ENCODE assay signal across 14 cellular contexts in genomic region chr3:182739619-182740018, GRCh38. TPM values are rescaled to one million over a fixed set of nuclear protein-coding genes. Genes with fewer than 3 reads are reported as not detected.
DNase-seq lines count a peak whose midpoint lies in the region; ATAC-seq, FAIRE-seq and TF ChIP-seq lines count a peak whose summit lies in the region.
"Had no signal": no experiment of that assay in that cellular context is flagged by ENCODE, and none has a peak within 500 bp of the region (broad histone marks: within the 10 kb centered on the region; RNA-seq: fewer than 3 reads in every experiment).

No MANE protein-coding gene starts in this region.

- CTCF ChIA-PET in PC-3 (lab: Charles Lee) = no interaction called here

- H3K36me3 ChIP-seq in PC-3 (ENCODE audit: low read depth, low read length) = no peaks in the 10 kb centered on the region
- no peaks in the 10 kb centered on the region for H3K36me3 ChIP-seq in fibroblast of lung (ENCODE audit: control insufficient read depth, insufficient read depth, low read length)
- no peaks in the 10 kb centered on the region for H3K36me3 ChIP-seq in smooth muscle cell (ENCODE audit: low read depth)

- DNase-seq in DMS153 treated with DMSO at 0.1 percent for 48 hours (lab: John Stamatoyannopoulos, UW; ENCODE audit: unreplicated experiment) (peak; percentile 68), DMS153 (lab: John Stamatoyannopoulos, UW) (no peak), PC-3 (peak; percentile 48), fibroblast of lung (ENCODE audit: low read depth in 2 of 2) (peak; percentile 37 to 50), smooth muscle cell (lab: John Stamatoyannopoulos, UW; ENCODE audit: unreplicated experiment) (no peak), frontal cortex (ENCODE audit: low spot score in 2 of 2) (no peak), cardiac septum (ENCODE audit: low spot score) (no peak)
- DNase-seq in stimulated activated CD4-positive, alpha-beta T cell treated with anti-CD3 and anti-CD28 coated beads, Interleukin-4, amount 100 ng/mL, for 24 hours = no peak
- DNase-seq: 8988T; activated effector memory CD4-positive, alpha-beta T cell treated with anti-CD3 and anti-CD28 coated beads, Interleukin-2, amount 50 U/mL, for 16 hours; GDM1; naive thymus-derived CD4-positive, alpha-beta T cell had no signal

- TF ChIP-seq CTCF in PC-3 (conservative IDR thresholded peaks at IDR 0.05; ENCODE audit: low read depth, low read length) = no peak
- no peak for TF ChIP-seq CTCF in fibroblast of lung (conservative IDR thresholded peaks at IDR 0.05 in 1 of 2, IDR thresholded peaks at IDR 0.05 in 1 of 2; ENCODE audit: low read depth in 1 of 2, low read length in 2 of 2)
- TF ChIP-seq CTCF in smooth muscle cell (IDR thresholded peaks at IDR 0.05; ENCODE audit: borderline replicate concordance, insufficient read depth, poor library complexity, severe bottlenecking) = no peak

- H3K9me3 ChIP-seq in PC-3 (ENCODE audit: low read length) (no peaks in the 10 kb centered on the region), fibroblast of lung (ENCODE audit: control insufficient read depth, insufficient read depth, low read depth, low read length) (no peaks in the 10 kb centered on the region), smooth muscle cell (replicated peaks; ENCODE audit: low read depth) (no peaks in the 10 kb centered on the region)

- H3K4me3 ChIP-seq in PC-3 (ENCODE audit: low read length) (no peak overlapping the region), fibroblast of lung (replicated peaks in 1 of 4; ENCODE audit: control extremely low read depth in 1 of 4, insufficient read depth in 1 of 4, low read depth in 3 of 4, low read length in 4 of 4) (no peak overlapping the region), smooth muscle cell (no peak overlapping the region)

- H3K79me2 ChIP-seq in PC-3 (ENCODE audit: low read length) (no peaks in the 10 kb centered on the region), fibroblast of lung (ENCODE audit: control insufficient read depth, insufficient read depth, low read length) (no peaks in the 10 kb centered on the region), smooth muscle cell (ENCODE audit: low read depth) (no peaks in the 10 kb centered on the region)

- no TSS peak for BruUV-seq in PC-3 (replicated peaks; lab: Mats Ljungman, UMichigan)

- peak overlapping the region; percentile 41 for H3K27ac ChIP-seq in PC-3 (ENCODE audit: low read length)
- no peak overlapping the region for H3K27ac ChIP-seq in fibroblast of lung (ENCODE audit: insufficient read depth, low read length)
- peak overlapping the region; percentile 79 for H3K27ac ChIP-seq in smooth muscle cell (ENCODE audit: low read depth)

- H3K9ac ChIP-seq in PC-3 (ENCODE audit: low read length) (no peak overlapping the region), fibroblast of lung (ENCODE audit: insufficient read depth, low read length) (no peak overlapping the region), smooth muscle cell (ENCODE audit: low read depth) (no peak overlapping the region)

- H4K20me1 ChIP-seq in PC-3 (ENCODE audit: low read length) = no peaks in the 10 kb centered on the region
- H4K20me1 ChIP-seq in fibroblast of lung (ENCODE audit: control insufficient read depth, extremely low read depth, insufficient read depth, low read length) = no peaks in the 10 kb centered on the region
- no peaks in the 10 kb centered on the region for H4K20me1 ChIP-seq in smooth muscle cell (ENCODE audit: low read depth)

- FAIRE-seq in frontal cortex (lab: Jason Lieb, UNC) = no peak

- 17% methylated on average over 3 of the region's 3 CpGs for WGBS in smooth muscle cell (ENCODE audit: low lambda C conversion rate)

- no peaks in the 10 kb centered on the region for H3K9me2 ChIP-seq in PC-3 (replicated peaks; ENCODE audit: low read length)

- no peak overlapping the region for H2AFZ ChIP-seq in PC-3 (ENCODE audit: low read length)
- H2AFZ ChIP-seq in fibroblast of lung (ENCODE audit: low read length) = no peak overlapping the region
- no peak overlapping the region for H2AFZ ChIP-seq in smooth muscle cell (ENCODE audit: low read depth)

- peak; percentile 67 for ATAC-seq in PC-3
- ATAC-seq: activated CD4-positive, CD25-positive, alpha-beta regulatory T cell treated with anti-CD3 and anti-CD28 coated beads, Interleukin-2, amount 50 U/mL, for 24 hours; naive thymus-derived CD4-positive, alpha-beta T cell; Right ventricle myocardium inferior had no signal

- H3F3A ChIP-seq in PC-3 (ENCODE audit: low read length, unreplicated experiment) (no peaks in the 10 kb centered on the region), smooth muscle cell (ENCODE audit: low read depth) (no peaks in the 10 kb centered on the region)

- H3K4me2 ChIP-seq in PC-3 (ENCODE audit: low read length) = peak overlapping the region; percentile 80
- H3K4me2 ChIP-seq in fibroblast of lung (ENCODE audit: extremely low read depth, insufficient read depth, low read length) = no peak overlapping the region
- no peak overlapping the region for H3K4me2 ChIP-seq in smooth muscle cell

- H3K4me1 ChIP-seq in PC-3 (ENCODE audit: insufficient read depth, low read length) = peaks cover 29% of the 10 kb centered on the region
- H3K4me1 ChIP-seq in fibroblast of lung (ENCODE audit: control insufficient read depth, extremely low read depth, insufficient read depth, low read length) = no peaks in the 10 kb centered on the region
- no peaks in the 10 kb centered on the region for H3K4me1 ChIP-seq in smooth muscle cell (ENCODE audit: low read depth)

- POLR2A ChIA-PET in PC-3 (lab: Charles Lee; ENCODE audit: unreplicated experiment) = no interaction called here

- intact Hi-C loops in PC-3 (cut with micrococcal nuclease) = loop anchor here (1.0 kb wide), 1 partner anchor 56 kb away; no protein-coding TSS in a partner anchor
- intact Hi-C loops in cardiac septum (cut with DNase I) = no loop called here

- H3K27me3 ChIP-seq in PC-3 (ENCODE audit: low read length) = no peaks in the 10 kb centered on the region
- peaks cover 2% of the 10 kb centered on the region for H3K27me3 ChIP-seq in fibroblast of lung (ENCODE audit: control insufficient read depth, insufficient read depth, low read length)
- H3K27me3 ChIP-seq in smooth muscle cell (ENCODE audit: low read depth) = no peaks in the 10 kb centered on the region

RNA-seq across cellular contexts. Expression of gene ATP11B, which starts 53.7 kb away (rescaled TPM):
- total RNA-seq in PC-3 (2014; rRNA removed) (48.8 and 56.2 TPM in 2 replicates), fibroblast of lung (75.0 and 77.8 TPM in 2 replicates), smooth muscle cell (48.7 and 57.0 TPM in 2 replicates), frontal cortex (94.6 TPM), cardiac septum (40.6 TPM)
- polyA plus RNA-seq in fibroblast of lung (22.8 and 34.9 TPM in 2 replicates), smooth muscle cell (12.0 and 13.6 TPM in 2 replicates)
- 16.4 and 26.6 TPM in 2 replicates for polyA plus RNA-seq in fibroblast of lung (2012)
- 16.2 and 17.7 TPM in 2 replicates for polyA minus RNA-seq in fibroblast of lung (ENCODE audit: low replicate concordance)

Comparison
In these comparisons a context has a peak if more than half of its experiments do, and no peak if none do; other contexts are left out.
1. DNase-seq: peak in DMS153 treated with DMSO at 0.1 percent for 48 hours (single experiment), PC-3 (single experiment) and fibroblast of lung (2 of 2); none in DMS153 (single experiment), smooth muscle cell (single experiment), frontal cortex (0 of 2), stimulated activated CD4-positive, alpha-beta T cell treated with anti-CD3 and anti-CD28 coated beads, Interleukin-4, amount 100 ng/mL, for 24 hours (single experiment) and cardiac septum (single experiment).